Comparison of ENCODE assay signal across 27 cellular contexts in genomic region chr16:88989852-88990547, GRCh38. TPM values are rescaled to one million over a fixed set of nuclear protein-coding genes. Genes with fewer than 3 reads are reported as not detected.
DNase-seq lines count a peak whose midpoint lies in the region; ATAC-seq and TF ChIP-seq lines count a peak whose summit lies in the region.
"Had no signal": no experiment of that assay in that cellular context is flagged by ENCODE, and none has a peak within 500 bp of the region (broad histone marks: within the 10 kb centered on the region; RNA-seq: fewer than 3 reads in every experiment).

No MANE protein-coding gene starts in this region.

- no peaks in the 10 kb centered on the region for H4K20me1 ChIP-seq in OCI-LY1 (ENCODE audit: insufficient read depth, low read length)

- H3K4me3 Mint-ChIP-seq in glutamatergic neuron (ENCODE audit: unreplicated experiment) = peak overlapping the region; percentile 32
- H3K4me3 Mint-ChIP-seq: CD4-positive, alpha-beta memory T cell had no signal

- DNase-seq in right cardiac atrium = peak; percentile 9 to 37 (median 28)
- DNase-seq in left cardiac atrium = no peak
- DNase-seq in glutamatergic neuron = peak; percentile 42
- no peak for DNase-seq in stimulated activated naive CD4-positive, alpha-beta T cell treated with Interleukin-2 at 50 U/mL for 16 hours (lab: John Stamatoyannopoulos, UW)
- DNase-seq in NCI-H524 treated with DMSO at 0.1 percent for 48 hours (lab: John Stamatoyannopoulos, UW) = no peak
- DNase-seq in epidermal melanocyte (ENCODE audit: insufficient read length, low spot score) = no peak
- DNase-seq: 8988T; C1 segment of cervical spinal cord; CD4-positive, alpha-beta memory T cell; COR-L47; DMS53; GM23248; KBM-7; MG63; NCI-H146; NCI-H1930; NCI-H2107; NCI-H526; NK-92 treated with Interleukin-12 subunit alpha and Interleukin-12 subunit beta, amount 100 ng/mL, for 24 hours; PC-9; Right ventricle myocardium superior had no signal

- H3K4me3 ChIP-seq in right cardiac atrium (ENCODE audit: low read length) (no peak overlapping the region), OCI-LY1 (ENCODE audit: low read depth, low read length, poor library complexity, severe bottlenecking) (no peak overlapping the region)
- H3K4me3 ChIP-seq: GM23248, HAP-1, MG63, PC-9, SJSA1 had no signal

- peaks cover 8% of the 10 kb centered on the region for H3K9me3 Mint-ChIP-seq in glutamatergic neuron (ENCODE audit: unreplicated experiment)
- H3K9me3 Mint-ChIP-seq: CD4-positive, alpha-beta memory T cell had no signal

- H3K9me3 ChIP-seq in right cardiac atrium (ENCODE audit: control insufficient read depth, low read length) (no peaks in the 10 kb centered on the region), OCI-LY1 (ENCODE audit: low read length) (no peaks in the 10 kb centered on the region)
- H3K9me3 ChIP-seq: HAP-1, MG63, SJSA1 had no signal

- 86% methylated on average over 26 of the region's 26 CpGs for WGBS in right cardiac atrium

- H3K4me1 ChIP-seq in right cardiac atrium (ENCODE audit: control insufficient read depth, insufficient read depth, low read length) (no peaks in the 10 kb centered on the region), OCI-LY1 (ENCODE audit: insufficient read depth, low read length, severe bottlenecking) (peaks cover 100% of the 10 kb centered on the region)
- H3K4me1 ChIP-seq: HAP-1 had no signal

- no peaks in the 10 kb centered on the region for H3F3A ChIP-seq in OCI-LY1 (ENCODE audit: insufficient read depth, low read length)

- H3K9me2 ChIP-seq in OCI-LY1 (ENCODE audit: low read depth, low read length) = no peaks in the 10 kb centered on the region

- H3K9ac ChIP-seq in OCI-LY1 (ENCODE audit: low read length) = no peak overlapping the region; the same call in 1 of the 2 replicates
- H3K9ac ChIP-seq: GM23248 had no signal

- TF ChIP-seq CTCF in OCI-LY1 (IDR thresholded peaks at IDR 0.05; ENCODE audit: low read length) (no peak), glutamatergic neuron (IDR thresholded peaks at IDR 0.05; ENCODE audit: partially characterized antibody, unreplicated experiment) (no peak)

- H2AFZ ChIP-seq in OCI-LY1 (ENCODE audit: low read length) = no peak overlapping the region
- H2AFZ ChIP-seq: GM23248, PC-9 had no signal

- H3K36me3 ChIP-seq in OCI-LY1 (ENCODE audit: insufficient read depth, low read length) = no peaks in the 10 kb centered on the region
- H3K36me3 ChIP-seq: HAP-1, MG63, SJSA1 had no signal

- H3K27ac ChIP-seq in right cardiac atrium (ENCODE audit: low read length) (no peak overlapping the region), OCI-LY1 (ENCODE audit: low read depth, low read length, poor library complexity, severe bottlenecking) (peak overlapping the region; percentile 99)
- H3K27ac ChIP-seq: GM23248, PC-9, SJSA1 had no signal

- intact Hi-C loops in right cardiac atrium (cut with DNase I) = no loop called here
- intact Hi-C loops in left cardiac atrium (cut with DNase I) = no loop called here

- no peak overlapping the region for H3K4me2 ChIP-seq in OCI-LY1 (ENCODE audit: low read length)
- H3K4me2 ChIP-seq: PC-9 had no signal

- H3K4me1 Mint-ChIP-seq in glutamatergic neuron (ENCODE audit: low read depth, unreplicated experiment) = peaks cover 12% of the 10 kb centered on the region
- H3K4me1 Mint-ChIP-seq: CD4-positive, alpha-beta memory T cell had no signal

- H3K36me3 Mint-ChIP-seq in glutamatergic neuron (ENCODE audit: unreplicated experiment) = no peaks in the 10 kb centered on the region
- H3K36me3 Mint-ChIP-seq: CD4-positive, alpha-beta memory T cell had no signal

- no peak for ATAC-seq in right cardiac atrium
- no peak for ATAC-seq in left cardiac atrium
- ATAC-seq in HG03571 (IDR thresholded peaks at IDR 0.05; ENCODE audit: unreplicated experiment) = no peak

- H3K27me3 Mint-ChIP-seq in glutamatergic neuron (ENCODE audit: unreplicated experiment) = peaks cover 2% of the 10 kb centered on the region

- H3K27ac Mint-ChIP-seq in glutamatergic neuron (ENCODE audit: unreplicated experiment) = peak overlapping the region; percentile 81
- H3K27ac Mint-ChIP-seq: CD4-positive, alpha-beta memory T cell had no signal

- H3K79me2 ChIP-seq in OCI-LY1 (ENCODE audit: insufficient read depth, low read length) = no peaks in the 10 kb centered on the region

- H3K27me3 ChIP-seq in right cardiac atrium (ENCODE audit: control insufficient read depth, insufficient read depth) (no peaks in the 10 kb centered on the region), OCI-LY1 (ENCODE audit: insufficient read depth, low read length) (no peaks in the 10 kb centered on the region)
- H3K27me3 ChIP-seq: MG63 had no signal

RNA-seq across cellular contexts. Expression of gene CBFA2T3, which starts 13.0 kb away (rescaled TPM):
- total RNA-seq in right cardiac atrium (1 to 10 TPM; 5.6 to 8.5 (median 6.9) TPM), left cardiac atrium (1 to 10 TPM; 6.5 to 6.6 TPM), glutamatergic neuron (ENCODE audit: unreplicated experiment) (126 TPM)
- polyA plus RNA-seq in right cardiac atrium = 7.3 TPM
- total RNA-seq: Daoy, GM23248, RPMI7951, SJSA1 had no signal
- polyA plus RNA-seq: GM23248 had no signal

Comparison
In these comparisons a context has a peak if more than half of its experiments do, and no peak if none do; other contexts are left out.
1. DNase-seq: peak in right cardiac atrium (3 of 3) and glutamatergic neuron (single experiment); none in left cardiac atrium (single experiment), stimulated activated naive CD4-positive, alpha-beta T cell treated with Interleukin-2 at 50 U/mL for 16 hours (single experiment), NCI-H524 treated with DMSO at 0.1 percent for 48 hours (single experiment) and epidermal melanocyte (single experiment).
2. RNA of gene CBFA2T3, which starts 13.0 kb away (total RNA-seq): 126 TPM in glutamatergic neuron (single experiment); 5.6 to 8.5 TPM in right cardiac atrium and 6.5 to 6.6 TPM in left cardiac atrium; every median in the first group is over 10 times any median in the second.